Comparison of ENCODE assay signal across 20 cellular contexts in the genomic region with DNA sequence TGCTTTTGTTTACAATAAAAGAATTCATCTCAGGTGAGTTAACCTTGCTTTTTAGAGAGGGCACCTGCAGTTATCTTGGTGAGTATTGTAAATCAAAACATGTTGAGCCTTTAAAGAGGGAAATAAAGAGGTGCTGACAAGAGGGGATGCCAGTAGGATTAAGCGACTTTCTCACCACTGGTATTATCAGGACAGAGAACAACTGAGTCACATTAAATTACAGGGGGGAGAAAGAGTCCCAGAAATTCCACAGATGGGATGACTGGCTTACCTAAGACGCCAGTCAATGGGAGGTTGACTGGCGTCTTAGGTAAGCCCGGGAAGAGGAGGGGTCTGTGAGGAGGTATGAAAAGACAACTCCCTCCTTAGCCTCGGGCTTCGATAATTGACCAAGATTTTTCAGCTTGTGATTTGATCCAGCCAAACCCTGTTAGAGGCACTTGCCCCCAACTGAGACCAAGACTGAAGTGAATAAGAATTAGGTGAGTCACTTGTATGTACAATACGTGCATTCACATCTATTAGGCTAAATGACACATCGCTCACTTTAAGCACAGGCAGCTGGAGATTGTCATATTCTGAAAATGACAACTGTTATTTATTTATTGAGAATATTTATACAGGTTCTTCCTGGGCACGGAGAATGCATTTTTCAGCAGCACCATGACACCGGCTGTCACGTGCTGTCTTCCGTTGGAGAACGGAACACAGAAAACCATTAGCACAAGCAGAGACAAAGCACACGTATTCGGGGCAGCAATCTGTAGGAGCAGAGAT.
DNase-seq lines count a peak whose midpoint lies in the region; ATAC-seq and TF ChIP-seq lines count a peak whose summit lies in the region.
"Had no signal": no experiment of that assay in that cellular context is flagged by ENCODE, and none has a peak within 500 bp of the region (broad histone marks: within the 10 kb centered on the region; RNA-seq: fewer than 3 reads in every experiment).

No MANE protein-coding gene starts in this region.

- no peaks in the 10 kb centered on the region for H3K36me3 ChIP-seq in GM23248 (ENCODE audit: low read depth)

- POLR2A ChIA-PET in WTC11 (lab: Charles Lee): no interaction called here

- H3K27ac Mint-ChIP-seq in WTC11: peak overlapping the region; percentile 61
- H3K27ac Mint-ChIP-seq: activated CD4-positive, alpha-beta T cell treated with anti-CD3 and anti-CD28 coated beads for 36 hours; CD8-positive, alpha-beta memory T cell had no signal

- in situ Hi-C loops in GM23248 (cut with MboI): no loop called here

- no peaks in the 10 kb centered on the region for H3K9me2 ChIP-seq in GM23248 (ENCODE audit: insufficient read depth)

- TF ChIP-seq CTCF in WTC11 (IDR thresholded peaks at IDR 0.05): no peak

- peaks cover 15% of the 10 kb centered on the region for H3K27me3 Mint-ChIP-seq in WTC11 (ENCODE audit: low read depth)

- peak; percentile 75 for ATAC-seq in WTC11
- no peak for ATAC-seq in GM19351 (IDR thresholded peaks at IDR 0.05; ENCODE audit: unreplicated experiment)
- no peak for ATAC-seq in GM19035 (IDR thresholded peaks at IDR 0.05; ENCODE audit: unreplicated experiment)
- no peak for ATAC-seq in HG02763 (IDR thresholded peaks at IDR 0.05; ENCODE audit: unreplicated experiment)
- ATAC-seq: activated CD4-positive, alpha-beta T cell treated with anti-CD3 and anti-CD28 coated beads for 36 hours; sciatic nerve had no signal

- H3K36me3 Mint-ChIP-seq in WTC11: no peaks in the 10 kb centered on the region
- H3K36me3 Mint-ChIP-seq: CD8-positive, alpha-beta memory T cell had no signal

- peaks cover 67% of the 10 kb centered on the region for H3K4me1 Mint-ChIP-seq in WTC11
- H3K4me1 Mint-ChIP-seq: activated CD4-positive, alpha-beta T cell treated with anti-CD3 and anti-CD28 coated beads for 36 hours had no signal

- no peak overlapping the region for H3K9ac ChIP-seq in GM23248

- H3K4me3 ChIP-seq in GM23248: no peak overlapping the region

- H4K20me1 ChIP-seq in GM23248 (ENCODE audit: insufficient read depth): no peaks in the 10 kb centered on the region

- no peak overlapping the region; the same call in 1 of the 2 replicates for H2AFZ ChIP-seq in GM23248

- no peaks in the 10 kb centered on the region for H3K9me3 ChIP-seq in GM23248 (ENCODE audit: low read depth)

- no peaks in the 10 kb centered on the region for H3F3A ChIP-seq in GM23248 (ENCODE audit: insufficient read depth)

- H3K27me3 ChIP-seq in GM23248 (replicated peaks; ENCODE audit: insufficient read depth): peaks cover 15% of the 10 kb centered on the region; the same call in 1 of the 2 replicates

- DNase-seq in GM23248: peak; percentile 5
- DNase-seq in NCI-H146 (lab: John Stamatoyannopoulos, UW): peak; percentile 91
- DNase-seq in WTC11 (ENCODE audit: low spot score): no peak
- peak; percentile 22 for DNase-seq in kidney tubule cell (ENCODE audit: low spot score)
- no peak for DNase-seq in A172 (ENCODE audit: low spot score)
- DNase-seq: activated CD4-positive, alpha-beta T cell treated with anti-CD3 and anti-CD28 coated beads for 36 hours; activated CD8-positive, alpha-beta memory T cell treated with anti-CD3 and anti-CD28 coated beads, Interleukin-2, amount 50 U/mL, for 4 hours; activated naive CD4-positive, alpha-beta T cell treated with Interleukin-2 at 50 U/mL for 16 hours; CD8-positive, alpha-beta memory T cell; cortex of kidney; erythroblast; kidney glomerular epithelial cell; midbrain; NCI-H187 treated with DMSO at 0.1 percent for 48 hours; SHP77 treated with DMSO at 0.1 percent for 48 hours; stimulated activated CD4-positive, alpha-beta T cell treated with anti-CD3 and anti-CD28 coated beads, Interleukin-2, amount 100 ng/mL, for 24 hours had no signal

- H3K4me2 ChIP-seq in GM23248 (ENCODE audit: unreplicated experiment): no peak overlapping the region

- H3K4me3 Mint-ChIP-seq in WTC11: peak overlapping the region; percentile 56
- H3K4me3 Mint-ChIP-seq: activated CD4-positive, alpha-beta T cell treated with anti-CD3 and anti-CD28 coated beads for 36 hours; CD8-positive, alpha-beta memory T cell had no signal

- no peaks in the 10 kb centered on the region for H3K4me1 ChIP-seq in GM23248 (ENCODE audit: insufficient read depth)

- H3K27ac ChIP-seq in GM23248: no peak overlapping the region

- no peaks in the 10 kb centered on the region for H3K79me2 ChIP-seq in GM23248 (ENCODE audit: insufficient read depth)

- CTCF ChIA-PET in WTC11 (lab: Charles Lee): no interaction called here

- WGBS in GM23248 (ENCODE audit: low coverage in 1 of 2, low lambda C conversion rate in 2 of 2, missing lambda C conversion rate in 2 of 2), 2 experiments: 5 to 6% methylated on average over 14 to 15 of the region's 15 CpGs

- no peaks in the 10 kb centered on the region for H3K9me3 Mint-ChIP-seq in WTC11
- H3K9me3 Mint-ChIP-seq: CD8-positive, alpha-beta memory T cell had no signal

TF ChIP-seq in WTC11, 78 proteins besides CTCF, POLR2A, EP300 and RAD21 (continues in another document):
- TF ChIP-seq NFYB (CRISPR knock-in tag; conservative IDR thresholded peaks at IDR 0.05; ENCODE audit: low read depth) (no peak), ZNF317 (CRISPR knock-in tag; IDR thresholded peaks at IDR 0.05; ENCODE audit: borderline replicate concordance, low read depth) (no peak), OVOL2 (CRISPR knock-in tag; IDR thresholded peaks at IDR 0.05; ENCODE audit: borderline replicate concordance) (no peak), TEAD4 (CRISPR knock-in tag; IDR thresholded peaks at IDR 0.05) (no peak)
- TF ChIP-seq, protein P1, sequence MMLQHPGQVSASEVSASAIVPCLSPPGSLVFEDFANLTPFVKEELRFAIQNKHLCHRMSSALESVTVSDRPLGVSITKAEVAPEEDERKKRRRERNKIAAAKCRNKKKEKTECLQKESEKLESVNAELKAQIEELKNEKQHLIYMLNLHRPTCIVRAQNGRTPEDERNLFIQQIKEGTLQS (CRISPR knock-in tag; conservative IDR thresholded peaks at IDR 0.05): no peak
- TF ChIP-seq, protein P2, sequence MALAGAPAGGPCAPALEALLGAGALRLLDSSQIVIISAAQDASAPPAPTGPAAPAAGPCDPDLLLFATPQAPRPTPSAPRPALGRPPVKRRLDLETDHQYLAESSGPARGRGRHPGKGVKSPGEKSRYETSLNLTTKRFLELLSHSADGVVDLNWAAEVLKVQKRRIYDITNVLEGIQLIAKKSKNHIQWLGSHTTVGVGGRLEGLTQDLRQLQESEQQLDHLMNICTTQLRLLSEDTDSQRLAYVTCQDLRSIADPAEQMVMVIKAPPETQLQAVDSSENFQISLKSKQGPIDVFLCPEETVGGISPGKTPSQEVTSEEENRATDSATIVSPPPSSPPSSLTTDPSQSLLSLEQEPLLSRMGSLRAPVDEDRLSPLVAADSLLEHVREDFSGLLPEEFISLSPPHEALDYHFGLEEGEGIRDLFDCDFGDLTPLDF (CRISPR knock-in tag; IDR thresholded peaks at IDR 0.05): no peak
- TF ChIP-seq, protein P3, sequence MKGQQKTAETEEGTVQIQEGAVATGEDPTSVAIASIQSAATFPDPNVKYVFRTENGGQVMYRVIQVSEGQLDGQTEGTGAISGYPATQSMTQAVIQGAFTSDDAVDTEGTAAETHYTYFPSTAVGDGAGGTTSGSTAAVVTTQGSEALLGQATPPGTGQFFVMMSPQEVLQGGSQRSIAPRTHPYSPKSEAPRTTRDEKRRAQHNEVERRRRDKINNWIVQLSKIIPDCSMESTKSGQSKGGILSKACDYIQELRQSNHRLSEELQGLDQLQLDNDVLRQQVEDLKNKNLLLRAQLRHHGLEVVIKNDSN (CRISPR knock-in tag; IDR thresholded peaks at IDR 0.05): peak; percentile 80
- TF ChIP-seq, protein P4, sequence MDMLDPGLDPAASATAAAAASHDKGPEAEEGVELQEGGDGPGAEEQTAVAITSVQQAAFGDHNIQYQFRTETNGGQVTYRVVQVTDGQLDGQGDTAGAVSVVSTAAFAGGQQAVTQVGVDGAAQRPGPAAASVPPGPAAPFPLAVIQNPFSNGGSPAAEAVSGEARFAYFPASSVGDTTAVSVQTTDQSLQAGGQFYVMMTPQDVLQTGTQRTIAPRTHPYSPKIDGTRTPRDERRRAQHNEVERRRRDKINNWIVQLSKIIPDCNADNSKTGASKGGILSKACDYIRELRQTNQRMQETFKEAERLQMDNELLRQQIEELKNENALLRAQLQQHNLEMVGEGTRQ (CRISPR knock-in tag; IDR thresholded peaks at IDR 0.05): peak; percentile 83
- TF ChIP-seq, protein P5, sequence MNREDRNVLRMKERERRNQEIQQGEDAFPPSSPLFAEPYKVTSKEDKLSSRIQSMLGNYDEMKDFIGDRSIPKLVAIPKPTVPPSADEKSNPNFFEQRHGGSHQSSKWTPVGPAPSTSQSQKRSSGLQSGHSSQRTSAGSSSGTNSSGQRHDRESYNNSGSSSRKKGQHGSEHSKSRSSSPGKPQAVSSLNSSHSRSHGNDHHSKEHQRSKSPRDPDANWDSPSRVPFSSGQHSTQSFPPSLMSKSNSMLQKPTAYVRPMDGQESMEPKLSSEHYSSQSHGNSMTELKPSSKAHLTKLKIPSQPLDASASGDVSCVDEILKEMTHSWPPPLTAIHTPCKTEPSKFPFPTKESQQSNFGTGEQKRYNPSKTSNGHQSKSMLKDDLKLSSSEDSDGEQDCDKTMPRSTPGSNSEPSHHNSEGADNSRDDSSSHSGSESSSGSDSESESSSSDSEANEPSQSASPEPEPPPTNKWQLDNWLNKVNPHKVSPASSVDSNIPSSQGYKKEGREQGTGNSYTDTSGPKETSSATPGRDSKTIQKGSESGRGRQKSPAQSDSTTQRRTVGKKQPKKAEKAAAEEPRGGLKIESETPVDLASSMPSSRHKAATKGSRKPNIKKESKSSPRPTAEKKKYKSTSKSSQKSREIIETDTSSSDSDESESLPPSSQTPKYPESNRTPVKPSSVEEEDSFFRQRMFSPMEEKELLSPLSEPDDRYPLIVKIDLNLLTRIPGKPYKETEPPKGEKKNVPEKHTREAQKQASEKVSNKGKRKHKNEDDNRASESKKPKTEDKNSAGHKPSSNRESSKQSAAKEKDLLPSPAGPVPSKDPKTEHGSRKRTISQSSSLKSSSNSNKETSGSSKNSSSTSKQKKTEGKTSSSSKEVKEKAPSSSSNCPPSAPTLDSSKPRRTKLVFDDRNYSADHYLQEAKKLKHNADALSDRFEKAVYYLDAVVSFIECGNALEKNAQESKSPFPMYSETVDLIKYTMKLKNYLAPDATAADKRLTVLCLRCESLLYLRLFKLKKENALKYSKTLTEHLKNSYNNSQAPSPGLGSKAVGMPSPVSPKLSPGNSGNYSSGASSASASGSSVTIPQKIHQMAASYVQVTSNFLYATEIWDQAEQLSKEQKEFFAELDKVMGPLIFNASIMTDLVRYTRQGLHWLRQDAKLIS (CRISPR knock-in tag; IDR thresholded peaks at IDR 0.05; ENCODE audit: borderline replicate concordance): no peak

Comparison
In these comparisons a context has a peak if more than half of its experiments do, and no peak if none do; other contexts are left out.
1. DNase-seq: peak in GM23248 (single experiment), NCI-H146 (single experiment) and kidney tubule cell (single experiment); none in WTC11 (single experiment) and A172 (single experiment).